17 cellular contexts compared by ENCODE assay signal in genomic region chrX:20585782-20586181, GRCh38.
DNase-seq lines count a peak whose midpoint lies in the region; ATAC-seq and TF ChIP-seq lines count a peak whose summit lies in the region.
"Had no signal": no experiment of that assay in that cellular context is flagged by ENCODE, and none has a peak within 500 bp of the region (broad histone marks: within the 10 kb centered on the region; RNA-seq: fewer than 3 reads in every experiment).

No MANE protein-coding gene starts in this region.

- intact Hi-C loops in dorsolateral prefrontal cortex (cut with DNase I), result no loop called here

- no peak for TF ChIP-seq CTCF in fibroblast of the aortic adventitia (IDR thresholded peaks at IDR 0.05; ENCODE audit: insufficient read depth, low read length)
- no peak for TF ChIP-seq CTCF in mesothelial cell of epicardium (IDR thresholded peaks at IDR 0.05; ENCODE audit: unreplicated experiment)
- TF ChIP-seq CTCF in dorsolateral prefrontal cortex (IDR thresholded peaks at IDR 0.05 in 54 of 56, conservative IDR thresholded peaks at IDR 0.05 in 2 of 56; ENCODE audit: low read depth in 1 of 56, partially characterized antibody in 56 of 56), result no peak
- no peak for TF ChIP-seq CTCF in foreskin fibroblast (IDR thresholded peaks at IDR 0.05; ENCODE audit: low read depth, low read length)

- H3K4me3 Mint-ChIP-seq in mesothelial cell of epicardium, result no peak overlapping the region
- H3K4me3 Mint-ChIP-seq: CD4-positive, alpha-beta T cell had no signal

- DNase-seq in AG20443 (ENCODE audit: low spot score), result peak; percentile 13
- DNase-seq in NCI-H226, result peak; percentile 70
- DNase-seq in fibroblast of the aortic adventitia (ENCODE audit: low read depth), result peak; percentile 14
- no peak for DNase-seq in mesothelial cell of epicardium (ENCODE audit: low spot score in 2 of 2, unreplicated experiment in 2 of 2)
- DNase-seq in dorsolateral prefrontal cortex, result no peak
- no peak for DNase-seq in cerebellum (ENCODE audit: low spot score)
- no peak for DNase-seq in foreskin fibroblast
- DNase-seq: CD4-positive, alpha-beta T cell; DND-41; Karpas-422; MV-4-11; NCI-H1105 treated with DMSO at 0.1 percent for 48 hours; NCI-H2029 treated with DMSO at 0.1 percent for 48 hours; NCI-H524 treated with DMSO at 0.1 percent for 48 hours; Right ventricle myocardium superior had no signal

- peak overlapping the region; percentile 64 for H3K27ac Mint-ChIP-seq in mesothelial cell of epicardium
- H3K27ac Mint-ChIP-seq: CD4-positive, alpha-beta T cell had no signal

- H3K9me3 Mint-ChIP-seq in mesothelial cell of epicardium, result peaks cover 34% of the 10 kb centered on the region

- no peak for ATAC-seq in GM21367 (IDR thresholded peaks at IDR 0.05; ENCODE audit: unreplicated experiment)

- no peak overlapping the region for H3K27ac ChIP-seq in dorsolateral prefrontal cortex
- H3K27ac ChIP-seq: BLaER1 had no signal

- H3K4me1 Mint-ChIP-seq in mesothelial cell of epicardium, result peaks cover 8% of the 10 kb centered on the region

- H3K27me3 ChIP-seq in dorsolateral prefrontal cortex, result peaks cover 0 to 13% (median 0%) of the 10 kb centered on the region in 45 donors
- H3K27me3 ChIP-seq: BLaER1 had no signal

- no peak overlapping the region for H3K4me3 ChIP-seq in fibroblast of the aortic adventitia (ENCODE audit: low read depth, low read length)
- no peak overlapping the region for H3K4me3 ChIP-seq in dorsolateral prefrontal cortex
- no peak overlapping the region for H3K4me3 ChIP-seq in foreskin fibroblast (ENCODE audit: low read depth in 1 of 2, low read length in 2 of 2)
- H3K4me3 ChIP-seq: BLaER1 had no signal

- H3K27me3 Mint-ChIP-seq in mesothelial cell of epicardium (ENCODE audit: low read depth), result no peaks in the 10 kb centered on the region
- H3K27me3 Mint-ChIP-seq: CD4-positive, alpha-beta T cell had no signal

- H3K36me3 Mint-ChIP-seq in mesothelial cell of epicardium, result peaks cover 5% of the 10 kb centered on the region

Comparison
In these comparisons a context has a peak if more than half of its experiments do, and no peak if none do; other contexts are left out.
1. DNase-seq: peak in AG20443 (single experiment), NCI-H226 (single experiment) and fibroblast of the aortic adventitia (single experiment); none in mesothelial cell of epicardium (0 of 2), dorsolateral prefrontal cortex (0 of 10), cerebellum (single experiment) and foreskin fibroblast (0 of 2).